13 cellular contexts compared by ENCODE assay signal in genomic region chr2:119487434-119488244, GRCh38. TPM values are rescaled to one million over a fixed set of nuclear protein-coding genes. Genes with fewer than 3 reads are reported as not detected.
A peak's percentile ranks its signal among the peaks of the same experiment; 100 is the strongest.
DNase-seq lines count a peak whose midpoint lies in the region; ATAC-seq, FAIRE-seq and TF ChIP-seq lines count a peak whose summit lies in the region.
"Had no signal": no experiment of that assay in that cellular context is flagged by ENCODE, and none has a peak within 500 bp of the region (broad histone marks: within the 10 kb centered on the region; RNA-seq: fewer than 3 reads in every experiment).

No MANE protein-coding gene starts in this region.

- TF ChIP-seq CTCF in dorsolateral prefrontal cortex (IDR thresholded peaks at IDR 0.05 in 54 of 56, conservative IDR thresholded peaks at IDR 0.05 in 2 of 56; ENCODE audit: low read depth in 1 of 56, partially characterized antibody in 56 of 56), result no peak

- FAIRE-seq in GM18507 (lab: Jason Lieb, UNC), result peak; percentile 94

- H3K27me3 ChIP-seq in dorsolateral prefrontal cortex, result no peaks in the 10 kb centered on the region
- H3K27me3 ChIP-seq: tibial artery had no signal

- no peak overlapping the region for H3K4me3 ChIP-seq in dorsolateral prefrontal cortex
- H3K4me3 ChIP-seq: HAP-1, skin epidermis, tibial artery had no signal

- no peak overlapping the region for H3K27ac ChIP-seq in dorsolateral prefrontal cortex
- H3K27ac ChIP-seq: skin epidermis, tibial artery had no signal

- DNase-seq in GM18507 (ENCODE audit: extremely low spot score, insufficient read length, low read depth) (peak; percentile 71), HuH-7 (ENCODE audit: low spot score) (peak; percentile 82), mucosa of gallbladder (ENCODE audit: low spot score) (peak; percentile 85), amniotic stem cell (lab: John Stamatoyannopoulos, UW) (no peak), RKO (ENCODE audit: low spot score) (no peak), dorsolateral prefrontal cortex (no peak)
- DNase-seq in activated CD4-positive, alpha-beta T cell treated with anti-CD3 and anti-CD28 coated beads for 4 hours, result no peak
- DNase-seq: anterior cingulate cortex; CD4-positive, alpha-beta memory T cell had no signal

- intact Hi-C loops in dorsolateral prefrontal cortex (cut with DNase I), result no loop called here

- peak; percentile 89 for ATAC-seq in GM21786 (IDR thresholded peaks at IDR 0.05; ENCODE audit: unreplicated experiment)

RNA-seq across cellular contexts. Expression of gene SCTR, which starts 36.6 kb away (rescaled TPM):
- total RNA-seq in mucosa of gallbladder, result 0.92 TPM
- 1 to 10 TPM in 23 of 120 experiments, under 1 TPM in 54, not detected in 43; 0.25 to 2.4 (median 0.74) TPM for total RNA-seq in dorsolateral prefrontal cortex
- total RNA-seq: CD4-positive, alpha-beta memory T cell had no signal

RNA-seq across cellular contexts. Expression of gene TMEM37, which starts 56.0 kb away (rescaled TPM):
- total RNA-seq in mucosa of gallbladder, result 149 TPM
- total RNA-seq in dorsolateral prefrontal cortex, result 1 to 10 TPM in 55 of 120 experiments, under 1 TPM in 50, not detected in 15; 0.27 to 4.1 (median 1.0) TPM

RNA-seq across cellular contexts. Expression of gene CFAP221, which starts 56.6 kb away (rescaled TPM):
- 5.4 TPM for total RNA-seq in mucosa of gallbladder
- total RNA-seq in dorsolateral prefrontal cortex, result 10 to 100 TPM; 15.0 to 58.0 (median 33.8) TPM
- total RNA-seq: CD4-positive, alpha-beta memory T cell had no signal

Comparison
In these comparisons a context has a peak if more than half of its experiments do, and no peak if none do; other contexts are left out.
1. DNase-seq: peak in GM18507 (single experiment), HuH-7 (single experiment) and mucosa of gallbladder (single experiment); none in activated CD4-positive, alpha-beta T cell treated with anti-CD3 and anti-CD28 coated beads for 4 hours (0 of 2), amniotic stem cell (single experiment), RKO (single experiment) and dorsolateral prefrontal cortex (0 of 10).
2. RNA of gene TMEM37, which starts 56.0 kb away (total RNA-seq): 149 TPM in mucosa of gallbladder (single experiment); 0.27 to 4.1 TPM in dorsolateral prefrontal cortex; every median in the first group is over 10 times any median in the second.